In genomic region chr13:45393941-45394570, GRCh38 we compare ENCODE assay signal across 8 cellular contexts. TPM values are rescaled to one million over a fixed set of nuclear protein-coding genes. Genes with fewer than 3 reads are reported as not detected.
A peak's percentile ranks its signal among the peaks of the same experiment; 100 is the strongest.
DNase-seq lines count a peak whose midpoint lies in the region; ATAC-seq and TF ChIP-seq lines count a peak whose summit lies in the region.

No MANE protein-coding gene starts in this region.

- 21 to 50% methylated on average over 1 to 4 of the region's 4 CpGs for WGBS in gastroesophageal sphincter (ENCODE audit: low coverage in 1 of 2), 2 donors
- WGBS in ovary, 3 donors, result 34 to 43% (median 34%) methylated on average over 4 of the region's 4 CpGs
- WGBS in lower leg skin, 2 donors, result 43 to 52% methylated on average over 4 of the region's 4 CpGs

- peaks cover 0 to 49% of the 10 kb centered on the region in 2 donors for H3K36me3 ChIP-seq in gastroesophageal sphincter
- H3K36me3 ChIP-seq in ovary, result no peaks in the 10 kb centered on the region

- peaks cover 24% of the 10 kb centered on the region for H3K36me3 Mint-ChIP-seq in activated CD4-positive, alpha-beta memory T cell treated with anti-CD3 and anti-CD28 coated beads for 36 hours

- ATAC-seq in gastroesophageal sphincter, result no peak

- H3K27me3 ChIP-seq in AG04450 (ENCODE audit: control insufficient read depth, insufficient read depth, low read length), result no peaks in the 10 kb centered on the region
- no peaks in the 10 kb centered on the region for H3K27me3 ChIP-seq in gastroesophageal sphincter
- H3K27me3 ChIP-seq in ovary, result no peaks in the 10 kb centered on the region

- H3K27me3 Mint-ChIP-seq in activated CD4-positive, alpha-beta memory T cell treated with anti-CD3 and anti-CD28 coated beads for 36 hours, result no peaks in the 10 kb centered on the region

- TF ChIP-seq CTCF in AG04450 (IDR thresholded peaks at IDR 0.05; ENCODE audit: low read depth, low read length) (peak; percentile 80), gastroesophageal sphincter (IDR thresholded peaks at IDR 0.05) (peak in 3 of 4 experiments; percentile 13 to 65 (median 22)), ovary (IDR thresholded peaks at IDR 0.05) (no peak), lower leg skin (IDR thresholded peaks at IDR 0.05) (no peak)

- peaks cover 0 to 38% (median 0%) of the 10 kb centered on the region in 3 donors for H3K4me1 ChIP-seq in gastroesophageal sphincter
- H3K4me1 ChIP-seq in ovary (ENCODE audit: insufficient read depth), result no peaks in the 10 kb centered on the region

- no peak overlapping the region for H3K4me3 ChIP-seq in AG04450 (ENCODE audit: low read depth, low read length)
- H3K4me3 ChIP-seq in gastroesophageal sphincter, result no peak overlapping the region
- H3K4me3 ChIP-seq in ovary, result no peak overlapping the region
- H3K4me3 ChIP-seq in lower leg skin (ENCODE audit: low read depth, poor library complexity, severe bottlenecking), result no peak overlapping the region

- no peaks in the 10 kb centered on the region for H3K9me3 ChIP-seq in AG04450 (ENCODE audit: control insufficient read depth, insufficient read depth, low read length)
- no peaks in the 10 kb centered on the region for H3K9me3 ChIP-seq in gastroesophageal sphincter
- H3K9me3 ChIP-seq in ovary, result no peaks in the 10 kb centered on the region

- no peaks in the 10 kb centered on the region for H3K9me3 Mint-ChIP-seq in activated CD4-positive, alpha-beta memory T cell treated with anti-CD3 and anti-CD28 coated beads for 36 hours

- peaks cover 46% of the 10 kb centered on the region for H3K4me1 Mint-ChIP-seq in activated CD4-positive, alpha-beta memory T cell treated with anti-CD3 and anti-CD28 coated beads for 36 hours (ENCODE audit: low read depth)

- H3K4me3 Mint-ChIP-seq in activated CD4-positive, alpha-beta memory T cell treated with anti-CD3 and anti-CD28 coated beads for 36 hours, result no peak overlapping the region

- no peak for TF ChIP-seq POLR2A in gastroesophageal sphincter (IDR thresholded peaks at IDR 0.05)
- TF ChIP-seq POLR2A in ovary (IDR thresholded peaks at IDR 0.05), result no peak
- TF ChIP-seq POLR2A in lower leg skin (IDR thresholded peaks at IDR 0.05), result no peak

- intact Hi-C loops in activated CD4-positive, alpha-beta memory T cell treated with anti-CD3 and anti-CD28 coated beads for 36 hours (cut with micrococcal nuclease), result no loop called here
- intact Hi-C loops in ovary (cut with DNase I), result no loop called here
- intact Hi-C loops in lower leg skin (cut with DNase I; ENCODE audit: low total_unique reads), result no loop called here

- POLR2A ChIA-PET in AG04450 (lab: Yijun Ruan, JAX), result interaction anchor here (0.7 kb wide), 1 partner anchor 23 kb away, joined by 3 read pairs; no protein-coding TSS in a partner anchor
- POLR2A ChIA-PET in activated CD4-positive, alpha-beta memory T cell treated with anti-CD3 and anti-CD28 coated beads for 36 hours (lab: Charles Lee), result interaction anchor here (0.5 to 1.6 kb wide), 2 partner anchors 20 to 23 kb away, joined by 3 read pairs; no protein-coding TSS in a partner anchor

- no peak overlapping the region for H3K27ac ChIP-seq in AG04450 (ENCODE audit: low read depth, low read length)
- H3K27ac ChIP-seq in gastroesophageal sphincter, result no peak overlapping the region
- H3K27ac ChIP-seq in ovary, result no peak overlapping the region

- no peak for TF ChIP-seq EP300 in gastroesophageal sphincter (IDR thresholded peaks at IDR 0.05)
- no peak for TF ChIP-seq EP300 in ovary (IDR thresholded peaks at IDR 0.05)

- no peak for DNase-seq in AG04450 (ENCODE audit: low read depth, low spot score)
- DNase-seq in GF-D8 (lab: John Stamatoyannopoulos, UW), result peak; percentile 11
- DNase-seq in NCI-H1694 (lab: John Stamatoyannopoulos, UW), result peak; percentile 15
- peak; percentile 47 for DNase-seq in activated CD4-positive, alpha-beta memory T cell treated with anti-CD3 and anti-CD28 coated beads for 36 hours
- peak; percentile 43 for DNase-seq in pons (ENCODE audit: low spot score)
- no peak for DNase-seq in ovary
- no peak for DNase-seq in lower leg skin (ENCODE audit: low spot score in 2 of 2)

- CTCF ChIA-PET in AG04450 (lab: Charles Lee), result interaction anchor here (0.6 to 5.1 kb wide), 12 partner anchors 9 to 951 kb away, joined by 3 to 46 read pairs (median 5); partner anchors contain the start of genes SLC25A30 and TPT1
- CTCF ChIA-PET in activated CD4-positive, alpha-beta memory T cell treated with anti-CD3 and anti-CD28 coated beads for 36 hours (lab: Charles Lee), result interaction anchor here (0.6 to 7.0 kb wide), 9 partner anchors 10 to 92 kb away, joined by 3 to 71 read pairs (median 6); partner anchors contain the start of genes COG3, SLC25A30 and TPT1

- no peak overlapping the region for H3K27ac Mint-ChIP-seq in activated CD4-positive, alpha-beta memory T cell treated with anti-CD3 and anti-CD28 coated beads for 36 hours

RNA-seq across cellular contexts. Expression of gene SLC25A30, which starts 24.1 kb away (rescaled TPM):
- polyA plus RNA-seq in AG04450 (2011; rRNA removed), result 14.0 and 14.3 TPM in 2 replicates
- 23.8 and 31.1 TPM in 2 replicates for polyA minus RNA-seq in AG04450 (2011; rRNA and poly(A)+ RNA removed)
- 10 to 100 TPM; 14.6 to 15.3 TPM for total RNA-seq in activated CD4-positive, alpha-beta memory T cell treated with anti-CD3 and anti-CD28 coated beads for 36 hours
- total RNA-seq in gastroesophageal sphincter, result 10 to 100 TPM in 3 of 4 donors, 1 to 10 TPM in 1; 7.4 to 16.3 (median 13.1) TPM
- 10 to 100 TPM; 10.7 to 33.4 (median 22.8) TPM for total RNA-seq in ovary
- 10 to 100 TPM; 11.5 to 23.2 TPM for polyA plus RNA-seq in ovary
- 10 to 100 TPM in 3 of 4 donors, 1 to 10 TPM in 1; 8.0 to 23.3 (median 20.4) TPM for total RNA-seq in lower leg skin

RNA-seq across cellular contexts. Expression of gene TPT1, which starts 53.1 kb away (rescaled TPM):
- polyA plus RNA-seq in AG04450 (2011; rRNA removed) (6,434 and 7,581 TPM in 2 replicates), ovary (over 10,000 TPM; 11,087 to 14,373 TPM)
- 1,741 and 1,851 TPM in 2 replicates for polyA minus RNA-seq in AG04450 (2011; rRNA and poly(A)+ RNA removed)
- total RNA-seq in activated CD4-positive, alpha-beta memory T cell treated with anti-CD3 and anti-CD28 coated beads for 36 hours, result 1,000 to 10,000 TPM; 3,227 to 3,264 TPM
- total RNA-seq in gastroesophageal sphincter (1,000 to 10,000 TPM; 1,925 to 3,753 (median 2,929) TPM), ovary (1,000 to 10,000 TPM; 4,694 to 8,633 (median 7,041) TPM), lower leg skin (1,000 to 10,000 TPM; 2,307 to 2,977 (median 2,645) TPM)

Comparison
In these comparisons a context has a peak if more than half of its experiments do, and no peak if none do; other contexts are left out.
1. DNase-seq: peak in GF-D8 (single experiment), NCI-H1694 (single experiment), activated CD4-positive, alpha-beta memory T cell treated with anti-CD3 and anti-CD28 coated beads for 36 hours (single experiment) and pons (single experiment); none in AG04450 (single experiment), ovary (0 of 5) and lower leg skin (0 of 2).
2. CTCF ChIP-seq: peak in AG04450 (single experiment) and gastroesophageal sphincter (3 of 4); none in ovary (0 of 3) and lower leg skin (0 of 3).